In genomic region chr15:98403169-98403568, GRCh38 we compare ENCODE assay signal across 27 cellular contexts.
"Had no signal": no experiment of that assay in that cellular context is flagged by ENCODE, and none has a peak within 500 bp of the region (broad histone marks: within the 10 kb centered on the region; RNA-seq: fewer than 3 reads in every experiment).

No MANE protein-coding gene starts in this region.

- H3K36me3 Mint-ChIP-seq: stimulated activated effector memory CD8-positive, alpha-beta T cell treated with anti-CD3 and anti-CD28 coated beads, Interleukin-12 subunit alpha, Interleukin-12 subunit beta, amount 100 ng/mL, for 72 hours; stimulated activated memory B cell treated with anti-CD40 and anti-IgM and Interleukin-4, amounts not matched to agents 10 μg/mL and 1 μg/mL and 100 μg/mL, for 72 hours; stimulated activated naive B cell treated with anti-CD40 and anti-IgM and Interleukin-4, amounts not matched to agents 10 μg/mL and 1 μg/mL and 100 μg/mL, for 72 hours; type B pancreatic cell had no signal

- H3K27ac Mint-ChIP-seq: stimulated activated effector memory CD8-positive, alpha-beta T cell treated with anti-CD3 and anti-CD28 coated beads, Interleukin-12 subunit alpha, Interleukin-12 subunit beta, amount 100 ng/mL, for 72 hours; stimulated activated memory B cell treated with anti-CD40 and anti-IgM and Interleukin-4, amounts not matched to agents 10 μg/mL and 1 μg/mL and 100 μg/mL, for 72 hours; stimulated activated naive B cell treated with anti-CD40 and anti-IgM and Interleukin-4, amounts not matched to agents 10 μg/mL and 1 μg/mL and 100 μg/mL, for 72 hours; stimulated activated naive CD8-positive, alpha-beta T cell treated with anti-CD3 and anti-CD28 coated beads, Interleukin-15, amount 100 ng/mL, for 72 hours; stimulated activated naive CD8-positive, alpha-beta T cell treated with anti-CD3 and anti-CD28 coated beads, Interleukin-15, Interleukin-2, amounts not matched to agents 100 ng/mL and 50 ng/mL, for 24 hours; type B pancreatic cell had no signal

- H3K27ac ChIP-seq: stomach, testis, thoracic aorta, thyroid gland, tibial artery, tibial nerve, transverse colon, upper lobe of left lung, upper lobe of right lung, uterus, vagina had no signal

- H3K4me3 Mint-ChIP-seq: stimulated activated effector memory CD8-positive, alpha-beta T cell treated with anti-CD3 and anti-CD28 coated beads, Interleukin-12 subunit alpha, Interleukin-12 subunit beta, amount 100 ng/mL, for 72 hours; stimulated activated memory B cell treated with anti-CD40 and anti-IgM and Interleukin-4, amounts not matched to agents 10 μg/mL and 1 μg/mL and 100 μg/mL, for 72 hours; stimulated activated naive B cell treated with anti-CD40 and anti-IgM and Interleukin-4, amounts not matched to agents 10 μg/mL and 1 μg/mL and 100 μg/mL, for 72 hours; stimulated activated naive CD8-positive, alpha-beta T cell treated with anti-CD3 and anti-CD28 coated beads, Interleukin-15, amount 100 ng/mL, for 72 hours; stimulated activated naive CD8-positive, alpha-beta T cell treated with anti-CD3 and anti-CD28 coated beads, Interleukin-15, Interleukin-2, amounts not matched to agents 100 ng/mL and 50 ng/mL, for 24 hours; type B pancreatic cell had no signal

- H3K4me1 Mint-ChIP-seq: stimulated activated effector memory CD8-positive, alpha-beta T cell treated with anti-CD3 and anti-CD28 coated beads, Interleukin-12 subunit alpha, Interleukin-12 subunit beta, amount 100 ng/mL, for 72 hours; stimulated activated memory B cell treated with anti-CD40 and anti-IgM and Interleukin-4, amounts not matched to agents 10 μg/mL and 1 μg/mL and 100 μg/mL, for 72 hours; stimulated activated naive B cell treated with anti-CD40 and anti-IgM and Interleukin-4, amounts not matched to agents 10 μg/mL and 1 μg/mL and 100 μg/mL, for 72 hours; stimulated activated naive CD8-positive, alpha-beta T cell treated with anti-CD3 and anti-CD28 coated beads, Interleukin-15, amount 100 ng/mL, for 72 hours had no signal

- H3K4me1 ChIP-seq: testis, thyroid gland, tibial artery, transverse colon, upper lobe of left lung, upper lobe of right lung, uterus, vagina had no signal

- DNase-seq: stimulated activated CD4-positive, alpha-beta T cell treated with anti-CD3 and anti-CD28 coated beads, Interleukin-2, amount 100 ng/mL, for 48 hours; stimulated activated CD4-positive, alpha-beta T cell treated with anti-CD3 and anti-CD28 coated beads, Interleukin-4, amount 100 ng/mL, for 1 hour; stimulated activated CD4-positive, alpha-beta T cell treated with anti-CD3 and anti-CD28 coated beads, Interleukin-4, amount 100 ng/mL, for 24 hours; stimulated activated CD4-positive, alpha-beta T cell treated with anti-CD3 and anti-CD28 coated beads, Interleukin-4, amount 100 ng/mL, for 4 hours; stimulated activated CD8-positive, alpha-beta memory T cell treated with anti-CD3 and anti-CD28 coated beads, Interleukin-4, amount 100 ng/mL, for 48 hours; stimulated activated naive B cell treated with anti-CD40 and anti-IgM and Interleukin-4, amounts not matched to agents 10 μg/mL and 1 μg/mL and 100 μg/mL, for 72 hours; stimulated activated naive CD4-positive, alpha-beta T cell; stimulated activated naive CD4-positive, alpha-beta T cell treated with Interleukin-2 at 50 U/mL for 16 hours; stimulated activated naive CD8-positive, alpha-beta T cell treated with anti-CD3 and anti-CD28 coated beads, Interleukin-15, amount 100 ng/mL, for 72 hours; stimulated activated naive CD8-positive, alpha-beta T cell treated with anti-CD3 and anti-CD28 coated beads, Interleukin-15, Interleukin-2, amounts not matched to agents 100 U/mL and 50 U/mL, for 24 hours; stomach; substantia nigra; testis; thyroid gland; tibial artery; transverse colon; trophoblast cell; upper lobe of left lung; upper lobe of right lung; uterus had no signal

- H3K4me3 ChIP-seq: stomach, testis, thoracic aorta, thyroid gland, tibial artery, tibial nerve, transverse colon, upper lobe of left lung, upper lobe of right lung, uterus, vagina had no signal

- H3K9me3 ChIP-seq: stomach, testis, thoracic aorta, thyroid gland, tibial artery, tibial nerve, transverse colon, upper lobe of left lung, upper lobe of right lung, uterus, vagina had no signal

- H3K36me3 ChIP-seq: stomach, thoracic aorta, thyroid gland, tibial artery, tibial nerve, transverse colon, upper lobe of left lung, upper lobe of right lung, uterus, vagina had no signal

- H3K9me3 Mint-ChIP-seq: stimulated activated effector memory CD8-positive, alpha-beta T cell treated with anti-CD3 and anti-CD28 coated beads, Interleukin-12 subunit alpha, Interleukin-12 subunit beta, amount 100 ng/mL, for 72 hours; stimulated activated memory B cell treated with anti-CD40 and anti-IgM and Interleukin-4, amounts not matched to agents 10 μg/mL and 1 μg/mL and 100 μg/mL, for 72 hours; stimulated activated naive B cell treated with anti-CD40 and anti-IgM and Interleukin-4, amounts not matched to agents 10 μg/mL and 1 μg/mL and 100 μg/mL, for 72 hours; stimulated activated naive CD8-positive, alpha-beta T cell treated with anti-CD3 and anti-CD28 coated beads, Interleukin-15, amount 100 ng/mL, for 72 hours; stimulated activated naive CD8-positive, alpha-beta T cell treated with anti-CD3 and anti-CD28 coated beads, Interleukin-15, Interleukin-2, amounts not matched to agents 100 ng/mL and 50 ng/mL, for 24 hours had no signal

- H3K27me3 ChIP-seq: testis, thyroid gland, tibial nerve, transverse colon, upper lobe of left lung, uterus, vagina had no signal

- ATAC-seq: stimulated activated effector memory CD8-positive, alpha-beta T cell treated with anti-CD3 and anti-CD28 coated beads, Interleukin-12 subunit alpha, Interleukin-12 subunit beta, amount 100 ng/mL, for 72 hours; stimulated activated memory B cell treated with anti-CD40 and anti-IgM and Interleukin-4, amounts not matched to agents 10 μg/mL and 1 μg/mL and 100 μg/mL, for 72 hours; stimulated activated naive B cell treated with anti-CD40 and anti-IgM and Interleukin-4, amounts not matched to agents 10 μg/mL and 1 μg/mL and 100 μg/mL, for 72 hours; stimulated activated naive CD8-positive, alpha-beta T cell treated with anti-CD3 and anti-CD28 coated beads, Interleukin-15, amount 100 ng/mL, for 72 hours; stimulated activated naive CD8-positive, alpha-beta T cell treated with anti-CD3 and anti-CD28 coated beads, Interleukin-15, Interleukin-2, amounts not matched to agents 100 U/mL and 50 U/mL, for 24 hours; upper lobe of right lung had no signal

- H3K27me3 Mint-ChIP-seq: stimulated activated memory B cell treated with anti-CD40 and anti-IgM and Interleukin-4, amounts not matched to agents 10 μg/mL and 1 μg/mL and 100 μg/mL, for 72 hours; stimulated activated naive CD8-positive, alpha-beta T cell treated with anti-CD3 and anti-CD28 coated beads, Interleukin-15, Interleukin-2, amounts not matched to agents 100 ng/mL and 50 ng/mL, for 24 hours had no signal
